ENCODE assay signal across 35 cellular contexts in genomic region chr15:41411441-41411840, GRCh38.
"Had no signal": no experiment of that assay in that cellular context is flagged by ENCODE, and none has a peak within 500 bp of the region (broad histone marks: within the 10 kb centered on the region; RNA-seq: fewer than 3 reads in every experiment).

No MANE protein-coding gene starts in this region.

- H3K27ac ChIP-seq: adrenal gland, body of pancreas, cardiac muscle cell, coronary artery, dorsolateral prefrontal cortex, esophagus muscularis mucosa, foreskin keratinocyte, gastrocnemius medialis, heart right ventricle, WERI-Rb-1 had no signal

- H3K27ac Mint-ChIP-seq: activated B cell treated with CpG ODN at 0.5 μM for 24 hours; activated CD8-positive, alpha-beta T cell treated with anti-CD3 and anti-CD28 coated beads for 36 hours; activated naive CD4-positive, alpha-beta T cell treated with anti-CD3 and anti-CD28 coated beads for 36 hours; activated naive CD4-positive, alpha-beta T cell treated with anti-CD3 and anti-CD28 coated beads, Interleukin-2, amount 50 U/mL, for 24 hours; activated naive CD8-positive, alpha-beta T cell treated with anti-CD3 and anti-CD28 coated beads for 36 hours; activated naive CD8-positive, alpha-beta T cell treated with anti-CD3 and anti-CD28 coated beads, Interleukin-2, amount 50 U/mL, for 24 hours; activated T-helper 17 cell treated with anti-CD3 and anti-CD28 coated beads, Interleukin-2, amount 50 U/mL, for 72 hours; dendritic cell treated with granulocyte-macrophage colony-stimulating factor and Interleukin-4, amounts not matched to agents 40 ng/mL and 50 ng/mL, for 4 days; endodermal cell; T-helper 17 cell; T-helper 2 cell treated with Interferon-gamma antibody and Interleukin-4, amounts not matched to agents 5 μg/mL and 100 μg/mL, for 36 hours had no signal

- DNase-seq: activated B cell treated with CpG ODN at 0.5 μM for 24 hours; activated CD4-positive, alpha-beta T cell treated with anti-CD3 and anti-CD28 coated beads for 48 hours; activated CD4-positive, alpha-beta T cell treated with anti-CD3 and anti-CD28 coated beads, Interleukin-2, amount 50 U/mL, for 1 hour; activated CD4-positive, alpha-beta T cell treated with anti-CD3 and anti-CD28 coated beads, Interleukin-2, amount 50 U/mL, for 48 hours; activated CD8-positive, alpha-beta memory T cell treated with anti-CD3 and anti-CD28 coated beads for 24 hours; activated CD8-positive, alpha-beta T cell treated with anti-CD3 and anti-CD28 coated beads for 36 hours; activated effector memory CD4-positive, alpha-beta T cell treated with anti-CD3 and anti-CD28 coated beads, Interleukin-2, amount 50 U/mL, for 16 hours; activated naive CD4-positive, alpha-beta T cell treated with anti-CD3 and anti-CD28 coated beads for 36 hours; activated naive CD8-positive, alpha-beta T cell treated with anti-CD3 and anti-CD28 coated beads for 36 hours; activated naive CD8-positive, alpha-beta T cell treated with anti-CD3 and anti-CD28 coated beads, Interleukin-2, amount 50 U/mL, for 24 hours; activated T-cell treated with anti-CD3 and anti-CD28 coated beads, Interleukin-2, amount 50 U/mL, for 4 hours; adrenal gland; amygdala; body of pancreas; central memory CD4-positive, alpha-beta T cell; dorsolateral prefrontal cortex; effector memory CD4-positive, alpha-beta T cell; endodermal cell; erythroblast; gastrocnemius medialis; glutamatergic neuron; heart right ventricle; T-helper 1 cell; T-helper 17 cell; T1000; WERI-Rb-1 had no signal

- H3K9me3 Mint-ChIP-seq: activated B cell treated with CpG ODN at 0.5 μM for 24 hours; activated CD8-positive, alpha-beta T cell treated with anti-CD3 and anti-CD28 coated beads for 36 hours; activated naive CD4-positive, alpha-beta T cell treated with anti-CD3 and anti-CD28 coated beads for 36 hours; activated naive CD4-positive, alpha-beta T cell treated with anti-CD3 and anti-CD28 coated beads, Interleukin-2, amount 50 U/mL, for 24 hours; activated naive CD8-positive, alpha-beta T cell treated with anti-CD3 and anti-CD28 coated beads, Interleukin-2, amount 50 U/mL, for 24 hours; activated T-cell treated with anti-CD3 and anti-CD28 coated beads, Interleukin-2, amount 50 U/mL, for 4 hours; activated T-helper 17 cell treated with anti-CD3 and anti-CD28 coated beads, Interleukin-2, amount 50 U/mL, for 72 hours; dendritic cell treated with granulocyte-macrophage colony-stimulating factor and Interleukin-4, amounts not matched to agents 40 ng/mL and 50 ng/mL, for 4 days; endodermal cell; T-helper 2 cell treated with Interferon-gamma antibody and Interleukin-4, amounts not matched to agents 5 μg/mL and 100 μg/mL, for 36 hours had no signal

- H3K27me3 ChIP-seq: adrenal gland, body of pancreas, cardiac muscle cell, dorsolateral prefrontal cortex, esophagus muscularis mucosa, foreskin keratinocyte, gastrocnemius medialis, heart right ventricle had no signal

- H3K4me3 Mint-ChIP-seq: activated B cell treated with CpG ODN at 0.5 μM for 24 hours; activated CD8-positive, alpha-beta T cell treated with anti-CD3 and anti-CD28 coated beads for 36 hours; activated naive CD4-positive, alpha-beta T cell treated with anti-CD3 and anti-CD28 coated beads for 36 hours; activated naive CD4-positive, alpha-beta T cell treated with anti-CD3 and anti-CD28 coated beads, Interleukin-2, amount 50 U/mL, for 24 hours; activated naive CD8-positive, alpha-beta T cell treated with anti-CD3 and anti-CD28 coated beads for 36 hours; activated naive CD8-positive, alpha-beta T cell treated with anti-CD3 and anti-CD28 coated beads, Interleukin-2, amount 50 U/mL, for 24 hours; activated T-cell treated with anti-CD3 and anti-CD28 coated beads, Interleukin-2, amount 50 U/mL, for 4 hours; activated T-helper 17 cell treated with anti-CD3 and anti-CD28 coated beads, Interleukin-2, amount 50 U/mL, for 72 hours; dendritic cell treated with granulocyte-macrophage colony-stimulating factor and Interleukin-4, amounts not matched to agents 40 ng/mL and 50 ng/mL, for 4 days; endodermal cell; T-helper 17 cell; T-helper 2 cell treated with Interferon-gamma antibody and Interleukin-4, amounts not matched to agents 5 μg/mL and 100 μg/mL, for 36 hours had no signal

- H3K4me3 ChIP-seq: adrenal gland, body of pancreas, cardiac muscle cell, coronary artery, dorsolateral prefrontal cortex, esophagus muscularis mucosa, gastrocnemius medialis, heart right ventricle had no signal

- ATAC-seq: activated CD4-positive, CD25-positive, alpha-beta regulatory T cell treated with anti-CD3 and anti-CD28 coated beads, Interleukin-2, amount 50 U/mL, for 24 hours; activated CD8-positive, alpha-beta T cell treated with anti-CD3 and anti-CD28 coated beads for 36 hours; activated naive CD8-positive, alpha-beta T cell treated with anti-CD3 and anti-CD28 coated beads, Interleukin-2, amount 50 U/mL, for 24 hours; activated T-cell treated with anti-CD3 and anti-CD28 coated beads, Interleukin-2, amount 50 U/mL, for 4 hours; activated T-helper 17 cell treated with anti-CD3 and anti-CD28 coated beads, Interleukin-2, amount 50 U/mL, for 72 hours; body of pancreas; gastrocnemius medialis; heart right ventricle; T-helper 17 cell had no signal

- H3K27me3 Mint-ChIP-seq: activated B cell treated with CpG ODN at 0.5 μM for 24 hours; activated CD8-positive, alpha-beta T cell treated with anti-CD3 and anti-CD28 coated beads for 36 hours; activated naive CD4-positive, alpha-beta T cell treated with anti-CD3 and anti-CD28 coated beads, Interleukin-2, amount 50 U/mL, for 24 hours; activated naive CD8-positive, alpha-beta T cell treated with anti-CD3 and anti-CD28 coated beads for 36 hours; activated naive CD8-positive, alpha-beta T cell treated with anti-CD3 and anti-CD28 coated beads, Interleukin-2, amount 50 U/mL, for 24 hours; activated T-helper 17 cell treated with anti-CD3 and anti-CD28 coated beads, Interleukin-2, amount 50 U/mL, for 72 hours; dendritic cell treated with granulocyte-macrophage colony-stimulating factor and Interleukin-4, amounts not matched to agents 40 ng/mL and 50 ng/mL, for 4 days; T-helper 17 cell had no signal

- H3K36me3 ChIP-seq: adrenal gland, cardiac muscle cell, esophagus muscularis mucosa, gastrocnemius medialis, heart right ventricle, WERI-Rb-1 had no signal

- H3K9me3 ChIP-seq: adrenal gland, body of pancreas, esophagus muscularis mucosa, gastrocnemius medialis, heart right ventricle had no signal
